Comparison of ENCODE assay signal across 20 cellular contexts in the genomic region with DNA sequence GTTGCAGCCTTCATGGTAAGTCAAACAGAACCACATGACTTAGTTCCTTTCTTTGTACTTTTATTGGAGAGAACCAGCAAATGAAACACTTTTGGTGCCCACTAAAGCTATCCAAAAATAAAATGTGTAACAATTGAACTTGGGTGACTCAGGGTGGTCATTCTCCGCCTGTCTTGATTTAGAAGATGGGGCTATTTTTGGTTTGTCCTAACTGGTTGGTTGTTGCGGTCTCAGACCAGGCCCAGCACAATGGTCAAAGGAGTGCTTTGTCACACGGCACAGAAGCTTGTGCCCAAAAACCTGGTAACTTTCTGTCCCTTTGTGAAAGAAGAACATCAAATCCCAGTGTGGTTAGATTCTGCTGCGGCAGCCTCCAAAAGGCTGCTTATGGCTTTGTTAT.
DNase-seq lines count a peak whose midpoint lies in the region; ATAC-seq, FAIRE-seq and TF ChIP-seq lines count a peak whose summit lies in the region.
"Had no signal": no experiment of that assay in that cellular context is flagged by ENCODE, and none has a peak within 500 bp of the region (broad histone marks: within the 10 kb centered on the region; RNA-seq: fewer than 3 reads in every experiment).

No MANE protein-coding gene starts in this region.

- no peak for FAIRE-seq in GM12891 (lab: Jason Lieb, UNC)
- FAIRE-seq: H54, HTR-8/SVneo had no signal

- H3K9me3 ChIP-seq in neural progenitor cell (ENCODE audit: low read depth) (peaks cover 13% of the 10 kb centered on the region), heart left ventricle (peaks cover 0 to 17% (median 0%) of the 10 kb centered on the region in 12 donors)
- H3K9me3 ChIP-seq: SK-N-SH had no signal

- H3K27me3 ChIP-seq in neural progenitor cell (no peaks in the 10 kb centered on the region), heart left ventricle (no peaks in the 10 kb centered on the region)
- H3K27me3 ChIP-seq: Peyer's patch had no signal

- H3K4me3 Mint-ChIP-seq in neural progenitor cell, result no peak overlapping the region

- H3K36me3 ChIP-seq in neural progenitor cell (no peaks in the 10 kb centered on the region), heart left ventricle (no peaks in the 10 kb centered on the region)
- H3K36me3 ChIP-seq: Peyer's patch had no signal

- H3F3A ChIP-seq in neural progenitor cell (ENCODE audit: low read depth), result no peaks in the 10 kb centered on the region

- H3K9me3 Mint-ChIP-seq in neural progenitor cell, result peaks cover 2% of the 10 kb centered on the region

- no peak overlapping the region for H3K4me3 ChIP-seq in neural progenitor cell
- no peak overlapping the region for H3K4me3 ChIP-seq in heart left ventricle
- H3K4me3 ChIP-seq: Peyer's patch had no signal

- H3K36me3 Mint-ChIP-seq in neural progenitor cell, result no peaks in the 10 kb centered on the region

- H3K79me2 ChIP-seq in neural progenitor cell (ENCODE audit: low read depth), result no peaks in the 10 kb centered on the region

- H3K4me1 ChIP-seq in neural progenitor cell (no peaks in the 10 kb centered on the region), heart left ventricle (peaks cover 0 to 26% (median 0%) of the 10 kb centered on the region in 12 donors)
- H3K4me1 ChIP-seq: Peyer's patch had no signal

- peak in 30 of 42 donors; percentile 12 to 77 (median 43) for DNase-seq in head of caudate nucleus
- no peak for DNase-seq in neural progenitor cell (ENCODE audit: low spot score)
- no peak for DNase-seq in cerebellar nuclear complex (lab: John Stamatoyannopoulos, UW)
- DNase-seq in GM12891 (ENCODE audit: insufficient read length, low spot score), result no peak
- DNase-seq in heart left ventricle, result no peak
- DNase-seq in NCI-H1417 (lab: John Stamatoyannopoulos, UW), result no peak
- DNase-seq: ACHN; IMR-90; NCI-H1048; NCI-H1436 treated with DMSO at 0.1 percent for 48 hours; NCI-H2029 treated with DMSO at 0.1 percent for 48 hours; NCI-H2171; NK-92 treated with Interleukin-12 subunit alpha and Interleukin-12 subunit beta, amount 100 ng/mL, for 24 hours; Peyer's patch; SHP77; SK-N-SH had no signal

- intact Hi-C loops in head of caudate nucleus (cut with DNase I), result no loop called here
- intact Hi-C loops in heart left ventricle (cut with DNase I), result no loop called here

- H4K20me1 ChIP-seq in neural progenitor cell (ENCODE audit: low read depth), result no peaks in the 10 kb centered on the region

- no peak overlapping the region for H3K27ac Mint-ChIP-seq in neural progenitor cell

- ATAC-seq in heart left ventricle, result no peak

- TF ChIP-seq POLR2A in GM12891 (IDR thresholded peaks at IDR 0.05; ENCODE audit: low read depth, low read length) (no peak), heart left ventricle (IDR thresholded peaks at IDR 0.05) (no peak)

- TF ChIP-seq CTCF in neural progenitor cell (IDR thresholded peaks at IDR 0.05) (no peak), heart left ventricle (IDR thresholded peaks at IDR 0.05) (no peak)

- peak overlapping the region; percentile 40 for H2AFZ ChIP-seq in neural progenitor cell (replicated peaks)

- H3K4me1 Mint-ChIP-seq in neural progenitor cell, result peaks cover 5% of the 10 kb centered on the region

- WGBS in heart left ventricle, 4 donors, result 90 to 96% (median 92%) methylated on average over 4 of the region's 4 CpGs

- H3K27me3 Mint-ChIP-seq in neural progenitor cell (ENCODE audit: insufficient read depth, low read depth), result peaks cover 4% of the 10 kb centered on the region

- H3K27ac ChIP-seq in angular gyrus (ENCODE audit: low read depth, low read length) (peak overlapping the region; percentile 69), neural progenitor cell (no peak overlapping the region), heart left ventricle (no peak overlapping the region)
- H3K27ac ChIP-seq: C4-2B, Peyer's patch had no signal

- no peak overlapping the region for H3K4me2 ChIP-seq in neural progenitor cell
- H3K4me2 ChIP-seq: SK-N-SH had no signal

- H3K9ac ChIP-seq in neural progenitor cell, result no peak overlapping the region
- H3K9ac ChIP-seq: SK-N-SH had no signal

TF ChIP-seq in GM12891, 5 proteins besides CTCF, POLR2A, EP300 and RAD21:
- TF ChIP-seq POU2F2 (IDR thresholded peaks at IDR 0.05; ENCODE audit: low read depth, low read length) (no peak), TAF1 (IDR thresholded peaks at IDR 0.05; ENCODE audit: low read depth, low read length) (no peak), PAX5 (IDR thresholded peaks at IDR 0.05; ENCODE audit: insufficient read depth, low read length, severe bottlenecking) (no peak), POLR2AphosphoS5 (IDR thresholded peaks at IDR 0.05; ENCODE audit: low read depth, low read length) (no peak), SPI1 (IDR thresholded peaks at IDR 0.05; ENCODE audit: low read depth, low read length) (no peak)

Comparison
In these comparisons a context has a peak if more than half of its experiments do, and no peak if none do; other contexts are left out.
1. DNase-seq: peak in head of caudate nucleus (30 of 42); none in neural progenitor cell (single experiment), cerebellar nuclear complex (0 of 2), GM12891 (single experiment), heart left ventricle (0 of 5) and NCI-H1417 (0 of 3).